Comparison of ENCODE assay signal across 1 cellular context in the genomic region with DNA sequence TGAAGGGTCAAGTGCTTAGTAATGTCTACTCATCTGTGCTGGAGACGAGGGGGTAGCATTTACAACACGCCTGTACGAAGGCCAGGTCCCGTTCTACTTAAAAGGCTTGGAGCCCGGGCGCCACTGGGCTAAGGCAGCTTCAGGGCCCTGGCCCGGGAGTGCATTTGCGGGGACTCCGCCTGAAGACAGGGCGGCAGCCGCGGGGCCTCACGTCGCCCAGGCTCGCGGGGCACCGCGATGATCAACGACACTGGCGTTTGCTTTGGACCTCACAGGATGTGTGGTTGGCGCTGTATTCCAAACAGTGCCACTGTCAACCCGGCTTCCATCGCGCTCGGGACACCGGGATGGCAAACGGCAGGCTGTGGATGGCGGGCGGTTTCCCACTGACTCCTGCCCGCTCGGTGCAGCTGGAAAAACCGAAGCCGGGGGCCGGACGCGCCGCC.
TF ChIP-seq lines count a peak whose summit lies in the region.

No MANE protein-coding gene starts in this region.

TF ChIP-seq in K562, 482 proteins besides CTCF, POLR2A, EP300 and RAD21 (continued from another document and continues in another):
- TF ChIP-seq, protein P1, sequence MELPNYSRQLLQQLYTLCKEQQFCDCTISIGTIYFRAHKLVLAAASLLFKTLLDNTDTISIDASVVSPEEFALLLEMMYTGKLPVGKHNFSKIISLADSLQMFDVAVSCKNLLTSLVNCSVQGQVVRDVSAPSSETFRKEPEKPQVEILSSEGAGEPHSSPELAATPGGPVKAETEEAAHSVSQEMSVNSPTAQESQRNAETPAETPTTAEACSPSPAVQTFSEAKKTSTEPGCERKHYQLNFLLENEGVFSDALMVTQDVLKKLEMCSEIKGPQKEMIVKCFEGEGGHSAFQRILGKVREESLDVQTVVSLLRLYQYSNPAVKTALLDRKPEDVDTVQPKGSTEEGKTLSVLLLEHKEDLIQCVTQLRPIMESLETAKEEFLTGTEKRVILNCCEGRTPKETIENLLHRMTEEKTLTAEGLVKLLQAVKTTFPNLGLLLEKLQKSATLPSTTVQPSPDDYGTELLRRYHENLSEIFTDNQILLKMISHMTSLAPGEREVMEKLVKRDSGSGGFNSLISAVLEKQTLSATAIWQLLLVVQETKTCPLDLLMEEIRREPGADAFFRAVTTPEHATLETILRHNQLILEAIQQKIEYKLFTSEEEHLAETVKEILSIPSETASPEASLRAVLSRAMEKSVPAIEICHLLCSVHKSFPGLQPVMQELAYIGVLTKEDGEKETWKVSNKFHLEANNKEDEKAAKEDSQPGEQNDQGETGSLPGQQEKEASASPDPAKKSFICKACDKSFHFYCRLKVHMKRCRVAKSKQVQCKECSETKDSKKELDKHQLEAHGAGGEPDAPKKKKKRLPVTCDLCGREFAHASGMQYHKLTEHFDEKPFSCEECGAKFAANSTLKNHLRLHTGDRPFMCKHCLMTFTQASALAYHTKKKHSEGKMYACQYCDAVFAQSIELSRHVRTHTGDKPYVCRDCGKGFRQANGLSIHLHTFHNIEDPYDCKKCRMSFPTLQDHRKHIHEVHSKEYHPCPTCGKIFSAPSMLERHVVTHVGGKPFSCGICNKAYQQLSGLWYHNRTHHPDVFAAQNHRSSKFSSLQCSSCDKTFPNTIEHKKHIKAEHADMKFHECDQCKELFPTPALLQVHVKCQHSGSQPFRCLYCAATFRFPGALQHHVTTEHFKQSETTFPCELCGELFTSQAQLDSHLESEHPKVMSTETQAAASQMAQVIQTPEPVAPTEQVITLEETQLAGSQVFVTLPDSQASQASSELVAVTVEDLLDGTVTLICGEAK (IDR thresholded peaks at IDR 0.05), result no peak
- TF ChIP-seq, protein P1 (CRISPR knock-in tag; IDR thresholded peaks at IDR 0.05), result no peak
- TF ChIP-seq, protein P2, sequence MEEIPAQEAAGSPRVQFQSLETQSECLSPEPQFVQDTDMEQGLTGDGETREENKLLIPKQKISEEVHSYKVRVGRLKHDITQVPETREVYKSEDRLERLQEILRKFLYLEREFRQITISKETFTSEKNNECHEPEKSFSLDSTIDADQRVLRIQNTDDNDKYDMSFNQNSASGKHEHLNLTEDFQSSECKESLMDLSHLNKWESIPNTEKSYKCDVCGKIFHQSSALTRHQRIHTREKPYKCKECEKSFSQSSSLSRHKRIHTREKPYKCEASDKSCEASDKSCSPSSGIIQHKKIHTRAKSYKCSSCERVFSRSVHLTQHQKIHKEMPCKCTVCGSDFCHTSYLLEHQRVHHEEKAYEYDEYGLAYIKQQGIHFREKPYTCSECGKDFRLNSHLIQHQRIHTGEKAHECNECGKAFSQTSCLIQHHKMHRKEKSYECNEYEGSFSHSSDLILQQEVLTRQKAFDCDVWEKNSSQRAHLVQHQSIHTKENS (CRISPR knock-in tag; IDR thresholded peaks at IDR 0.05), result no peak
- TF ChIP-seq SMAD3 (CRISPR knock-in tag; conservative IDR thresholded peaks at IDR 0.05), result no peak
- TF ChIP-seq PCBP1 (IDR thresholded peaks at IDR 0.05; ENCODE audit: low read depth, low read length, poor library complexity, severe bottlenecking), result peak; percentile 55
- TF ChIP-seq, protein P3, sequence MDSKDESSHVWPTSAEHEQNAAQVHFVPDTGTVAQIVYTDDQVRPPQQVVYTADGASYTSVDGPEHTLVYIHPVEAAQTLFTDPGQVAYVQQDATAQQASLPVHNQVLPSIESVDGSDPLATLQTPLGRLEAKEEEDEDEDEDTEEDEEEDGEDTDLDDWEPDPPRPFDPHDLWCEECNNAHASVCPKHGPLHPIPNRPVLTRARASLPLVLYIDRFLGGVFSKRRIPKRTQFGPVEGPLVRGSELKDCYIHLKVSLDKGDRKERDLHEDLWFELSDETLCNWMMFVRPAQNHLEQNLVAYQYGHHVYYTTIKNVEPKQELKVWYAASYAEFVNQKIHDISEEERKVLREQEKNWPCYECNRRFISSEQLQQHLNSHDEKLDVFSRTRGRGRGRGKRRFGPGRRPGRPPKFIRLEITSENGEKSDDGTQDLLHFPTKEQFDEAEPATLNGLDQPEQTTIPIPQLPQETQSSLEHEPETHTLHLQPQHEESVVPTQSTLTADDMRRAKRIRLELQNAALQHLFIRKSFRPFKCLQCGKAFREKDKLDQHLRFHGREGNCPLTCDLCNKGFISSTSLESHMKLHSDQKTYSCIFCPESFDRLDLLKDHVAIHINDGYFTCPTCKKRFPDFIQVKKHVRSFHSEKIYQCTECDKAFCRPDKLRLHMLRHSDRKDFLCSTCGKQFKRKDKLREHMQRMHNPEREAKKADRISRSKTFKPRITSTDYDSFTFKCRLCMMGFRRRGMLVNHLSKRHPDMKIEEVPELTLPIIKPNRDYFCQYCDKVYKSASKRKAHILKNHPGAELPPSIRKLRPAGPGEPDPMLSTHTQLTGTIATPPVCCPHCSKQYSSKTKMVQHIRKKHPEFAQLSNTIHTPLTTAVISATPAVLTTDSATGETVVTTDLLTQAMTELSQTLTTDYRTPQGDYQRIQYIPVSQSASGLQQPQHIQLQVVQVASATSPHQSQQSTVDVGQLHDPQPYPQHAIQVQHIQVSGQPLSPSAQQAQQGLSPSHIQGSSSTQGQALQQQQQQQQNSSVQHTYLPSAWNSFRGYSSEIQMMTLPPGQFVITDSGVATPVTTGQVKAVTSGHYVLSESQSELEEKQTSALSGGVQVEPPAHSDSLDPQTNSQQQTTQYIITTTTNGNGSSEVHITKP (IDR thresholded peaks at IDR 0.05; ENCODE audit: partially characterized antibody), result peak; percentile 4
- TF ChIP-seq, protein P4, sequence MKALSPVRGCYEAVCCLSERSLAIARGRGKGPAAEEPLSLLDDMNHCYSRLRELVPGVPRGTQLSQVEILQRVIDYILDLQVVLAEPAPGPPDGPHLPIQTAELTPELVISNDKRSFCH (CRISPR knock-in tag; IDR thresholded peaks at IDR 0.05), result no peak
- TF ChIP-seq, protein P4 (tag; IDR thresholded peaks at IDR 0.05), result no peak
- TF ChIP-seq ZNF140 (CRISPR knock-in tag; IDR thresholded peaks at IDR 0.05), result no peak
- TF ChIP-seq HNRNPUL1 (IDR thresholded peaks at IDR 0.05; ENCODE audit: low read length), result no peak
- TF ChIP-seq TBP (optimal IDR thresholded peaks at IDR 0.05; ENCODE audit: low read depth, low read length), result peak; percentile 47
- TF ChIP-seq, protein P5, sequence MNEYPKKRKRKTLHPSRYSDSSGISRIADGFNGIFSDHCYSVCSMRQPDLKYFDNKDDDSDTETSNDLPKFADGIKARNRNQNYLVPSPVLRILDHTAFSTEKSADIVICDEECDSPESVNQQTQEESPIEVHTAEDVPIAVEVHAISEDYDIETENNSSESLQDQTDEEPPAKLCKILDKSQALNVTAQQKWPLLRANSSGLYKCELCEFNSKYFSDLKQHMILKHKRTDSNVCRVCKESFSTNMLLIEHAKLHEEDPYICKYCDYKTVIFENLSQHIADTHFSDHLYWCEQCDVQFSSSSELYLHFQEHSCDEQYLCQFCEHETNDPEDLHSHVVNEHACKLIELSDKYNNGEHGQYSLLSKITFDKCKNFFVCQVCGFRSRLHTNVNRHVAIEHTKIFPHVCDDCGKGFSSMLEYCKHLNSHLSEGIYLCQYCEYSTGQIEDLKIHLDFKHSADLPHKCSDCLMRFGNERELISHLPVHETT (CRISPR knock-in tag; conservative IDR thresholded peaks at IDR 0.05 in 1 of 2, IDR thresholded peaks at IDR 0.05 in 1 of 2), result no peak
- TF ChIP-seq TBL1XR1 (IDR thresholded peaks at IDR 0.05; ENCODE audit: low read length in 2 of 2), result no peak
- TF ChIP-seq ZFP36 (IDR thresholded peaks at IDR 0.05; ENCODE audit: low read depth, low read length, partially characterized antibody), result no peak
- peak; percentile 18 for TF ChIP-seq RBM22 (IDR thresholded peaks at IDR 0.05; ENCODE audit: low read depth, low read length, poor library complexity, severe bottlenecking)
- TF ChIP-seq NFRKB (IDR thresholded peaks at IDR 0.05; ENCODE audit: low read depth), result peak; percentile 42; the same call in 1 of the 2 replicates
- TF ChIP-seq MYNN (IDR thresholded peaks at IDR 0.05), result no peak; the same call in none of the 2 replicates
- no peak for TF ChIP-seq MYNN (CRISPR knock-in tag; IDR thresholded peaks at IDR 0.05)
- TF ChIP-seq ZNF239 (CRISPR knock-in tag; IDR thresholded peaks at IDR 0.05), result no peak
- no peak for TF ChIP-seq NFATC3 (IDR thresholded peaks at IDR 0.05)
- no peak for TF ChIP-seq ZNF174 (CRISPR knock-in tag; IDR thresholded peaks at IDR 0.05)
- TF ChIP-seq ADNP (tag; IDR thresholded peaks at IDR 0.05), result no peak
- TF ChIP-seq, protein P6, sequence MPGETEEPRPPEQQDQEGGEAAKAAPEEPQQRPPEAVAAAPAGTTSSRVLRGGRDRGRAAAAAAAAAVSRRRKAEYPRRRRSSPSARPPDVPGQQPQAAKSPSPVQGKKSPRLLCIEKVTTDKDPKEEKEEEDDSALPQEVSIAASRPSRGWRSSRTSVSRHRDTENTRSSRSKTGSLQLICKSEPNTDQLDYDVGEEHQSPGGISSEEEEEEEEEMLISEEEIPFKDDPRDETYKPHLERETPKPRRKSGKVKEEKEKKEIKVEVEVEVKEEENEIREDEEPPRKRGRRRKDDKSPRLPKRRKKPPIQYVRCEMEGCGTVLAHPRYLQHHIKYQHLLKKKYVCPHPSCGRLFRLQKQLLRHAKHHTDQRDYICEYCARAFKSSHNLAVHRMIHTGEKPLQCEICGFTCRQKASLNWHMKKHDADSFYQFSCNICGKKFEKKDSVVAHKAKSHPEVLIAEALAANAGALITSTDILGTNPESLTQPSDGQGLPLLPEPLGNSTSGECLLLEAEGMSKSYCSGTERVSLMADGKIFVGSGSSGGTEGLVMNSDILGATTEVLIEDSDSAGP (CRISPR knock-in tag; IDR thresholded peaks at IDR 0.05), result no peak
- no peak for TF ChIP-seq SREBF1 (IDR thresholded peaks at IDR 0.05; ENCODE audit: borderline replicate concordance, low read depth, low read length)
- TF ChIP-seq TAL1 (IDR thresholded peaks at IDR 0.05), result no peak
- no peak for TF ChIP-seq ETS2 (tag; IDR thresholded peaks at IDR 0.05; ENCODE audit: borderline replicate concordance, poor library complexity, severe bottlenecking)
- no peak for TF ChIP-seq ZNF785 (CRISPR knock-in tag; IDR thresholded peaks at IDR 0.05)
- TF ChIP-seq MBD2 (IDR thresholded peaks at IDR 0.05; ENCODE audit: borderline replicate concordance, low read depth), result no peak; the same call in 1 of the 2 replicates
- TF ChIP-seq NUFIP1 (IDR thresholded peaks at IDR 0.05; ENCODE audit: partially characterized antibody), result no peak
- TF ChIP-seq ZNF347 (CRISPR knock-in tag; IDR thresholded peaks at IDR 0.05; ENCODE audit: low read depth), result no peak
- TF ChIP-seq, protein P7, sequence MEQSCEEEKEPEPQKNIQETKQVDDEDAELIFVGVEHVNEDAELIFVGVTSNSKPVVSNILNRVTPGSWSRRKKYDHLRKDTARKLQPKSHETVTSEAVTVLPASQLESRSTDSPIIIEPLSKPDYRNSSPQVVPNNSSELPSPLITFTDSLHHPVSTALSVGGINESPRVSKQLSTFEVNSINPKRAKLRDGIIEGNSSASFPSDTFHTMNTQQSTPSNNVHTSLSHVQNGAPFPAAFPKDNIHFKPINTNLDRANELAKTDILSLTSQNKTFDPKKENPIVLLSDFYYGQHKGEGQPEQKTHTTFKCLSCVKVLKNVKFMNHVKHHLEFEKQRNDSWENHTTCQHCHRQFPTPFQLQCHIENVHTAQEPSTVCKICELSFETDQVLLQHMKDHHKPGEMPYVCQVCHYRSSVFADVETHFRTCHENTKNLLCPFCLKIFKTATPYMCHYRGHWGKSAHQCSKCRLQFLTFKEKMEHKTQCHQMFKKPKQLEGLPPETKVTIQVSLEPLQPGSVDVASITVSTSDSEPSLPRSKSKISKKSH (CRISPR knock-in tag; IDR thresholded peaks at IDR 0.05), result no peak
- TF ChIP-seq, protein P8, sequence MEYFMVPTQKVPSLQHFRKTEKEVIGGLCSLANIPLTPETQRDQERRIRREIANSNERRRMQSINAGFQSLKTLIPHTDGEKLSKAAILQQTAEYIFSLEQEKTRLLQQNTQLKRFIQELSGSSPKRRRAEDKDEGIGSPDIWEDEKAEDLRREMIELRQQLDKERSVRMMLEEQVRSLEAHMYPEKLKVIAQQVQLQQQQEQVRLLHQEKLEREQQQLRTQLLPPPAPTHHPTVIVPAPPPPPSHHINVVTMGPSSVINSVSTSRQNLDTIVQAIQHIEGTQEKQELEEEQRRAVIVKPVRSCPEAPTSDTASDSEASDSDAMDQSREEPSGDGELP (CRISPR knock-in tag; IDR thresholded peaks at IDR 0.05; ENCODE audit: borderline replicate concordance), result 0 out of 2 replicates have a peak, but pooled peaks have one; percentile 15
- TF ChIP-seq, protein P9, sequence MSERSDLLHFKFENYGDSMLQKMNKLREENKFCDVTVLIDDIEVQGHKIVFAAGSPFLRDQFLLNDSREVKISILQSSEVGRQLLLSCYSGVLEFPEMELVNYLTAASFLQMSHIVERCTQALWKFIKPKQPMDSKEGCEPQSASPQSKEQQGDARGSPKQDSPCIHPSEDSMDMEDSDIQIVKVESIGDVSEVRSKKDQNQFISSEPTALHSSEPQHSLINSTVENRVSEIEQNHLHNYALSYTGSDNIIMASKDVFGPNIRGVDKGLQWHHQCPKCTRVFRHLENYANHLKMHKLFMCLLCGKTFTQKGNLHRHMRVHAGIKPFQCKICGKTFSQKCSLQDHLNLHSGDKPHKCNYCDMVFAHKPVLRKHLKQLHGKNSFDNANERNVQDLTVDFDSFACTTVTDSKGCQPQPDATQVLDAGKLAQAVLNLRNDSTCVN (CRISPR knock-in tag; IDR thresholded peaks at IDR 0.05), result no peak
- TF ChIP-seq HDAC1 (IDR thresholded peaks at IDR 0.05), result no peak
